Comparison of ENCODE assay signal across 9 cellular contexts in the genomic region with DNA sequence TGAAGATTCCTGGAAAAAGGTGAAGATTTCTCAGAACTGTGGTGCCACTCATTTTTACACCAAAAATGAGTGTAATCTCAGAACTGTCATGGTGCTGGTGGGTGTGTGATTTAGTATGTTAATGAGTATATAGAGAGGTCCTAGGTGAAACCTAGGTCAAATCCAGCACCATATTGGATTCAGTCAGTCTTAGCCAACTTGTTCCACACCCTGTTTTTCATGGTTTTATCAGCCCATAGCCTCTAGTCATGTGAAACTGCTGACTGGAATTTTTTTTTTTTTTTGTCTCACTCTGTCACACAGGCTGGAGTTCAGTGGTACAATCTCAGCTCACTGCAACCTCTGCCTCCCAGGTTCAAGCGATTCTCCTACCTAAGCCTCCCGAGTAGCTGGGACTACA.
"Had no signal": no experiment of that assay in that cellular context is flagged by ENCODE, and none has a peak within 500 bp of the region (broad histone marks: within the 10 kb centered on the region; RNA-seq: fewer than 3 reads in every experiment).

No MANE protein-coding gene starts in this region.

- H3K4me3 ChIP-seq: GM23248, HAP-1 had no signal

- H2AFZ ChIP-seq: GM23248 had no signal

- H3K4me1 ChIP-seq: HAP-1 had no signal

- DNase-seq: GM23248, GOT3, H7, HFFc6, KG1 had no signal

- H3K9me3 ChIP-seq: HAP-1 had no signal

- H3K27ac ChIP-seq: GM23248, HL-60 had no signal

- ATAC-seq: HCT116, HepG2 had no signal

- FAIRE-seq: HepG2 had no signal

- H3K9ac ChIP-seq: GM23248 had no signal

- H3K36me3 ChIP-seq: HAP-1 had no signal
